Comparison of ENCODE assay signal across 19 cellular contexts in genomic region chr14:75702606-75703261, GRCh38. TPM values are rescaled to one million over a fixed set of nuclear protein-coding genes. Genes with fewer than 3 reads are reported as not detected.
DNase-seq lines count a peak whose midpoint lies in the region; ATAC-seq and TF ChIP-seq lines count a peak whose summit lies in the region.
"Had no signal": no experiment of that assay in that cellular context is flagged by ENCODE, and none has a peak within 500 bp of the region (broad histone marks: within the 10 kb centered on the region; RNA-seq: fewer than 3 reads in every experiment).

No MANE protein-coding gene starts in this region.

- CTCF ChIA-PET in SK-N-SH (lab: Yijun Ruan, JAX): interaction anchor here (1.5 to 1.9 kb wide), 2 partner anchors 8 to 348 kb away, joined by 5 to 6 read pairs; no protein-coding TSS in a partner anchor

- TF ChIP-seq EP300 in SK-N-SH (IDR thresholded peaks at IDR 0.05; ENCODE audit: borderline replicate concordance in 1 of 2, low read depth in 1 of 2, low read length in 1 of 2): no peak

- 86% methylated on average over 4 of the region's 4 CpGs for WGBS in SK-N-SH (ENCODE audit: low lambda C conversion rate)

- peak overlapping the region in 2 of 3 experiments; percentile 50 to 93 for H3K27ac Mint-ChIP-seq in nephron
- H3K27ac Mint-ChIP-seq: activated naive CD8-positive, alpha-beta T cell treated with anti-CD3 and anti-CD28 coated beads, Interleukin-2, amount 10 ng/mL, durations not matched to agents 7 days and 5 days had no signal

- H3K4me1 ChIP-seq in SK-N-SH (ENCODE audit: control insufficient read depth in 1 of 2, insufficient read depth in 2 of 2, low read depth in 1 of 2, low read length in 1 of 2) (no peaks in the 10 kb centered on the region; a peak in 1 of 4 replicates), BE2C (no peaks in the 10 kb centered on the region)
- H3K4me1 ChIP-seq: parathyroid adenoma had no signal

- H3K4me3 ChIP-seq in SK-N-SH (ENCODE audit: low read depth in 2 of 2, low read length in 1 of 2) (no peak overlapping the region), BE2C (ENCODE audit: low read depth, low read length) (no peak overlapping the region)

- H3K27ac ChIP-seq in SK-N-SH (ENCODE audit: low read depth in 2 of 2, low read length in 1 of 2): peak overlapping the region in 1 of 2 experiments; percentile 52; a peak in 1 of 4 replicates
- H3K27ac ChIP-seq: 22Rv1, parathyroid adenoma, RWPE1 had no signal

- H3K27me3 ChIP-seq in SK-N-SH (ENCODE audit: insufficient read depth): no peaks in the 10 kb centered on the region
- H3K27me3 ChIP-seq in BE2C: no peaks in the 10 kb centered on the region

- H3K9me3 Mint-ChIP-seq in nephron: no peaks in the 10 kb centered on the region
- H3K9me3 Mint-ChIP-seq: activated naive CD8-positive, alpha-beta T cell treated with anti-CD3 and anti-CD28 coated beads, Interleukin-2, amount 10 ng/mL, durations not matched to agents 7 days and 5 days; CD4-positive, alpha-beta memory T cell had no signal

- H3K9ac ChIP-seq in SK-N-SH: no peak overlapping the region
- H3K9ac ChIP-seq: parathyroid adenoma had no signal

- H3K36me3 Mint-ChIP-seq in nephron (ENCODE audit: low read depth): peaks cover 42% of the 10 kb centered on the region

- H3K79me2 ChIP-seq in SK-N-SH (ENCODE audit: insufficient read depth): no peaks in the 10 kb centered on the region
- H3K79me2 ChIP-seq: parathyroid adenoma had no signal

- H3K4me2 ChIP-seq in SK-N-SH: no peak overlapping the region

- H3K9me3 ChIP-seq in SK-N-SH (no peaks in the 10 kb centered on the region), BE2C (no peaks in the 10 kb centered on the region)

- peaks cover 17% of the 10 kb centered on the region for H3K4me1 Mint-ChIP-seq in nephron
- H3K4me1 Mint-ChIP-seq: activated naive CD8-positive, alpha-beta T cell treated with anti-CD3 and anti-CD28 coated beads, Interleukin-2, amount 10 ng/mL, durations not matched to agents 7 days and 5 days; CD4-positive, alpha-beta memory T cell had no signal

- H2AFZ ChIP-seq in SK-N-SH (ENCODE audit: low read depth): no peak overlapping the region
- H2AFZ ChIP-seq: parathyroid adenoma had no signal

- no peaks in the 10 kb centered on the region for H3K27me3 Mint-ChIP-seq in nephron (ENCODE audit: low read depth)
- H3K27me3 Mint-ChIP-seq: activated naive CD8-positive, alpha-beta T cell treated with anti-CD3 and anti-CD28 coated beads, Interleukin-2, amount 10 ng/mL, durations not matched to agents 7 days and 5 days; CD4-positive, alpha-beta memory T cell had no signal

- H4K20me1 ChIP-seq in SK-N-SH (ENCODE audit: insufficient read depth): no peaks in the 10 kb centered on the region

- H3K9me2 ChIP-seq in SK-N-SH: no peaks in the 10 kb centered on the region

- TF ChIP-seq CTCF in SK-N-SH (IDR thresholded peaks at IDR 0.05) (no peak), nephron (IDR thresholded peaks at IDR 0.05; ENCODE audit: unreplicated experiment in 3 of 3) (no peak), BE2C (IDR thresholded peaks at IDR 0.05; ENCODE audit: low read depth, low read length) (no peak)

- no peak for TF ChIP-seq RAD21 in SK-N-SH (IDR thresholded peaks at IDR 0.05; ENCODE audit: low read length)

- peaks cover 15 to 64% of the 10 kb centered on the region in 2 experiments for H3K36me3 ChIP-seq in SK-N-SH (replicated peaks in 1 of 2; ENCODE audit: control insufficient read depth in 1 of 2, insufficient read depth in 2 of 2, low read length in 1 of 2)
- H3K36me3 ChIP-seq in BE2C: peaks cover 13% of the 10 kb centered on the region

- DNase-seq in SK-N-SH: no peak
- peak; percentile 56 for DNase-seq in fibroblast of peridontal ligament (ENCODE audit: extremely low read depth)
- no peak for DNase-seq in NK-92 treated with Interleukin-12 subunit alpha and Interleukin-12 subunit beta, amount 100 ng/mL, for 24 hours (lab: John Stamatoyannopoulos, UW)
- no peak for DNase-seq in DMS53 treated with DMSO at 0.1 percent for 48 hours (lab: John Stamatoyannopoulos, UW; ENCODE audit: unreplicated experiment)
- no peak for DNase-seq in BE2C
- DNase-seq: activated CD4-positive, alpha-beta T cell treated with anti-CD3 and anti-CD28 coated beads for 4 hours; activated naive CD8-positive, alpha-beta T cell treated with anti-CD3 and anti-CD28 coated beads, Interleukin-2, amount 10 ng/mL, durations not matched to agents 7 days and 5 days; activated T-cell treated with anti-CD3 and anti-CD28 coated beads, Interleukin-2, amount 50 U/mL, for 1 hour; CD4-positive, alpha-beta memory T cell; cortex of kidney; KBM-7; NCI-H1930; NCI-H82 had no signal

- ATAC-seq in SK-N-SH treated with all-trans-retinoic acid at 6 μM for 48 hours: no peak
- ATAC-seq in GM19023 (IDR thresholded peaks at IDR 0.05; ENCODE audit: unreplicated experiment): no peak

- no peaks in the 10 kb centered on the region for H3F3A ChIP-seq in SK-N-SH (replicated peaks; ENCODE audit: insufficient read depth)

- no peak overlapping the region for H3K4me3 Mint-ChIP-seq in nephron
- H3K4me3 Mint-ChIP-seq: activated naive CD8-positive, alpha-beta T cell treated with anti-CD3 and anti-CD28 coated beads, Interleukin-2, amount 10 ng/mL, durations not matched to agents 7 days and 5 days; CD4-positive, alpha-beta memory T cell had no signal

- POLR2A ChIA-PET in SK-N-SH (lab: Yijun Ruan, JAX): no interaction called here

TF ChIP-seq in SK-N-SH, 30 proteins besides CTCF, POLR2A, EP300 and RAD21:
- TF ChIP-seq POLR2AphosphoS5 (IDR thresholded peaks at IDR 0.05; ENCODE audit: low read depth, low read length) (no peak), USF2 (IDR thresholded peaks at IDR 0.05; ENCODE audit: borderline replicate concordance, low read depth, low read length) (no peak), RFX5 (IDR thresholded peaks at IDR 0.05; ENCODE audit: low read length) (no peak), TAF1 (IDR thresholded peaks at IDR 0.05; ENCODE audit: borderline replicate concordance, low read depth, low read length) (no peak), TCF12 (IDR thresholded peaks at IDR 0.05) (0 out of 2 replicates have a peak, but pooled peaks have one; percentile 6), SMC3 (IDR thresholded peaks at IDR 0.05; ENCODE audit: low read depth, low read length) (no peak)

TF ChIP-seq in SK-N-SH treated with all-trans-retinoic acid at 6 μM for 48 hours, 23 proteins besides CTCF, POLR2A, EP300 and RAD21 (continues in another document):
- TF ChIP-seq ZNF8 (CRISPR knock-in tag; IDR thresholded peaks at IDR 0.05) (no peak), ZNF565 (CRISPR knock-in tag; conservative IDR thresholded peaks at IDR 0.05; ENCODE audit: low read depth) (no peak), ISL1 (CRISPR knock-in tag; IDR thresholded peaks at IDR 0.05) (no peak), ZC3H10 (CRISPR knock-in tag; IDR thresholded peaks at IDR 0.05) (no peak), TCF4 (CRISPR knock-in tag; IDR thresholded peaks at IDR 0.05; ENCODE audit: borderline replicate concordance) (no peak), ESRRG (CRISPR knock-in tag; IDR thresholded peaks at IDR 0.05) (no peak), TOX (CRISPR knock-in tag; IDR thresholded peaks at IDR 0.05; ENCODE audit: borderline replicate concordance) (no peak), POU6F1 (CRISPR knock-in tag; IDR thresholded peaks at IDR 0.05; ENCODE audit: borderline replicate concordance, low read depth) (no peak)
- TF ChIP-seq, protein P1, sequence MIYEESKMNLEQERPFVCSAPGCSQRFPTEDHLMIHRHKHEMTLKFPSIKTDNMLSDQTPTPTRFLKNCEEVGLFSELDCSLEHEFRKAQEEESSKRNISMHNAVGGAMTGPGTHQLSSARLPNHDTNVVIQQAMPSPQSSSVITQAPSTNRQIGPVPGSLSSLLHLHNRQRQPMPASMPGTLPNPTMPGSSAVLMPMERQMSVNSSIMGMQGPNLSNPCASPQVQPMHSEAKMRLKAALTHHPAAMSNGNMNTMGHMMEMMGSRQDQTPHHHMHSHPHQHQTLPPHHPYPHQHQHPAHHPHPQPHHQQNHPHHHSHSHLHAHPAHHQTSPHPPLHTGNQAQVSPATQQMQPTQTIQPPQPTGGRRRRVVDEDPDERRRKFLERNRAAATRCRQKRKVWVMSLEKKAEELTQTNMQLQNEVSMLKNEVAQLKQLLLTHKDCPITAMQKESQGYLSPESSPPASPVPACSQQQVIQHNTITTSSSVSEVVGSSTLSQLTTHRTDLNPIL (CRISPR knock-in tag; IDR thresholded peaks at IDR 0.05; ENCODE audit: low read depth): no peak

RNA-seq across cellular contexts. Expression of gene TTLL5, which starts 41.7 kb away (rescaled TPM):
- polyA plus RNA-seq in SK-N-SH (2012; rRNA removed): 9.6 and 11.7 TPM in 2 replicates
- 9.0 and 9.2 TPM in 2 replicates for polyA plus RNA-seq in SK-N-SH (2012; cell fraction: cytosol; rRNA removed)
- polyA plus RNA-seq in SK-N-SH (2012; cell fraction: nucleus; rRNA removed): 14.5 and 18.5 TPM in 2 replicates
- polyA plus RNA-seq in BE2C (2012; ENCODE audit: insufficient read depth, insufficient read length, low read depth): 8.7 TPM

RNA-seq across cellular contexts. Expression of gene ERG28, which starts 42.1 kb away (rescaled TPM):
- polyA plus RNA-seq in SK-N-SH (2012; rRNA removed): 14.8 and 17.0 TPM in 2 replicates
- polyA plus RNA-seq in SK-N-SH (2012; cell fraction: cytosol; rRNA removed): 16.7 and 16.9 TPM in 2 replicates
- 3.1 and 3.9 TPM in 2 replicates for polyA plus RNA-seq in SK-N-SH (2012; cell fraction: nucleus; rRNA removed)
- polyA plus RNA-seq in BE2C (2012; ENCODE audit: insufficient read depth, insufficient read length, low read depth): 15.1 TPM
